ENCODE assay signal across 1 cellular context in the genomic region with DNA sequence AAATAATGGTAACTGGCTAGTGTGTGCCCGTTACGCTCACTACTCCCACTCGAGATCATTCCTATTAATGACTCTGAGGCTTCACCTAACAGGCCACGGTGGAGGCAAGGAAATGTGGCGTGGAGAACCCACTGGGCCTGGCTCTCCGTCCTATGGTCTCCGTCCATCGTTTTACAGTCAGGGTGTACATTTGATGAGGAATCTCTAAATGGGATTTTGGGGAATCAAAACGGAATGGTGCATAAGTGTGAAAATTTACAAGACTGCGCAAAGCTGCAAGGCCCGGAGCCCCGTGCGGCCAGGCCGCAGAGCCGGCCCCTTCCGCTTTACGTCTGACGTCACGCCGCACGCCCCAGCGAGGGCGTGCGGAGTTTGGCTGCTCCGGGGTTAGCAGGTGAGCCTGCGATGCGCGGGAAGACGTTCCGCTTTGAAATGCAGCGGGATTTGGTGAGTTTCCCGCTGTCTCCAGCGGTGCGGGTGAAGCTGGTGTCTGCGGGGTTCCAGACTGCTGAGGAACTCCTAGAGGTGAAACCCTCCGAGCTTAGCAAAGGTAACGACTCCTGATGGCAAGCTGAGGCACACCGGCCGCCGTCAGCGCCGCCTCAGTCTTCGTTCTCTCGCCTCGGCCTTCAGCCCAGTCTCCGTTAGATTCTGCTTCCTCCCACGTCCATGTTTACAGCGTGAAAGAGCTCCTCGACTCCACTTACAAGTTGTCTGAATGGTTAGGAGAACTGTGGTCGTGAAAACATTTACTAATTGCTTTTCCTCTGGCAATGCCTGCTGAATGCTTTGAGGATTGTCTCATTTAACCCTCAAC.
A peak's percentile ranks its signal among the peaks of the same experiment; 100 is the strongest.
TF ChIP-seq lines count a peak whose summit lies in the region.

A gene (plus strand): TSS at position 364 of the 817 bp plus-strand sequence. CDS start 42 bp downstream, at position 406.

TF ChIP-seq in HepG2, 621 proteins besides CTCF, POLR2A, EP300 and RAD21 (continued from another document and continues in another):
- TF ChIP-seq, protein P1, sequence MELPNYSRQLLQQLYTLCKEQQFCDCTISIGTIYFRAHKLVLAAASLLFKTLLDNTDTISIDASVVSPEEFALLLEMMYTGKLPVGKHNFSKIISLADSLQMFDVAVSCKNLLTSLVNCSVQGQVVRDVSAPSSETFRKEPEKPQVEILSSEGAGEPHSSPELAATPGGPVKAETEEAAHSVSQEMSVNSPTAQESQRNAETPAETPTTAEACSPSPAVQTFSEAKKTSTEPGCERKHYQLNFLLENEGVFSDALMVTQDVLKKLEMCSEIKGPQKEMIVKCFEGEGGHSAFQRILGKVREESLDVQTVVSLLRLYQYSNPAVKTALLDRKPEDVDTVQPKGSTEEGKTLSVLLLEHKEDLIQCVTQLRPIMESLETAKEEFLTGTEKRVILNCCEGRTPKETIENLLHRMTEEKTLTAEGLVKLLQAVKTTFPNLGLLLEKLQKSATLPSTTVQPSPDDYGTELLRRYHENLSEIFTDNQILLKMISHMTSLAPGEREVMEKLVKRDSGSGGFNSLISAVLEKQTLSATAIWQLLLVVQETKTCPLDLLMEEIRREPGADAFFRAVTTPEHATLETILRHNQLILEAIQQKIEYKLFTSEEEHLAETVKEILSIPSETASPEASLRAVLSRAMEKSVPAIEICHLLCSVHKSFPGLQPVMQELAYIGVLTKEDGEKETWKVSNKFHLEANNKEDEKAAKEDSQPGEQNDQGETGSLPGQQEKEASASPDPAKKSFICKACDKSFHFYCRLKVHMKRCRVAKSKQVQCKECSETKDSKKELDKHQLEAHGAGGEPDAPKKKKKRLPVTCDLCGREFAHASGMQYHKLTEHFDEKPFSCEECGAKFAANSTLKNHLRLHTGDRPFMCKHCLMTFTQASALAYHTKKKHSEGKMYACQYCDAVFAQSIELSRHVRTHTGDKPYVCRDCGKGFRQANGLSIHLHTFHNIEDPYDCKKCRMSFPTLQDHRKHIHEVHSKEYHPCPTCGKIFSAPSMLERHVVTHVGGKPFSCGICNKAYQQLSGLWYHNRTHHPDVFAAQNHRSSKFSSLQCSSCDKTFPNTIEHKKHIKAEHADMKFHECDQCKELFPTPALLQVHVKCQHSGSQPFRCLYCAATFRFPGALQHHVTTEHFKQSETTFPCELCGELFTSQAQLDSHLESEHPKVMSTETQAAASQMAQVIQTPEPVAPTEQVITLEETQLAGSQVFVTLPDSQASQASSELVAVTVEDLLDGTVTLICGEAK (IDR thresholded peaks at IDR 0.05): no peak
- TF ChIP-seq, protein P1 (CRISPR knock-in tag; IDR thresholded peaks at IDR 0.05): peak; percentile 92
- TF ChIP-seq BCL6 (CRISPR knock-in tag; IDR thresholded peaks at IDR 0.05): peak; percentile 46; the same call in 1 of the 2 replicates
- TF ChIP-seq RFX1 (IDR thresholded peaks at IDR 0.05): no peak
- TF ChIP-seq FIP1L1 (IDR thresholded peaks at IDR 0.05; ENCODE audit: borderline replicate concordance, insufficient read depth, low read depth, low read length): no peak; the same call in 1 of the 2 replicates
- peak; percentile 43 for TF ChIP-seq AGO2 (optimal IDR thresholded peaks at IDR 0.05; ENCODE audit: low read depth, low read length)
- TF ChIP-seq JUN (CRISPR knock-in tag; IDR thresholded peaks at IDR 0.05): peak; percentile 71; the same call in 1 of the 2 replicates
- TF ChIP-seq MAFF (IDR thresholded peaks at IDR 0.05; ENCODE audit: low read depth, low read length): no peak
- peak; percentile 94 for TF ChIP-seq YEATS4 (CRISPR knock-in tag; IDR thresholded peaks at IDR 0.05; ENCODE audit: borderline replicate concordance)
- TF ChIP-seq, protein P2, sequence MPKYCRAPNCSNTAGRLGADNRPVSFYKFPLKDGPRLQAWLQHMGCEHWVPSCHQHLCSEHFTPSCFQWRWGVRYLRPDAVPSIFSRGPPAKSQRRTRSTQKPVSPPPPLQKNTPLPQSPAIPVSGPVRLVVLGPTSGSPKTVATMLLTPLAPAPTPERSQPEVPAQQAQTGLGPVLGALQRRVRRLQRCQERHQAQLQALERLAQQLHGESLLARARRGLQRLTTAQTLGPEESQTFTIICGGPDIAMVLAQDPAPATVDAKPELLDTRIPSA (CRISPR knock-in tag; IDR thresholded peaks at IDR 0.05; ENCODE audit: borderline replicate concordance): 0 out of 2 replicates have a peak, but pooled peaks have one; percentile 23
- TF ChIP-seq ZNF605 (CRISPR knock-in tag; IDR thresholded peaks at IDR 0.05): peak; percentile 99
- TF ChIP-seq NCOA5 (CRISPR knock-in tag; IDR thresholded peaks at IDR 0.05): no peak
- peak; percentile 96 for TF ChIP-seq AHR (CRISPR knock-in tag; IDR thresholded peaks at IDR 0.05)
- no peak; the same call in 1 of the 2 replicates for TF ChIP-seq JDP2 (CRISPR knock-in tag; IDR thresholded peaks at IDR 0.05; ENCODE audit: borderline replicate concordance)
- TF ChIP-seq ZNF235 (CRISPR knock-in tag; IDR thresholded peaks at IDR 0.05; ENCODE audit: borderline replicate concordance): peak; percentile 82; the same call in 1 of the 2 replicates
- peak; percentile 95 for TF ChIP-seq ZNF598 (CRISPR knock-in tag; IDR thresholded peaks at IDR 0.05; ENCODE audit: borderline replicate concordance)
- no peak; the same call in 1 of the 2 replicates for TF ChIP-seq HNF4A (CRISPR knock-in tag; IDR thresholded peaks at IDR 0.05)
- TF ChIP-seq ATAD3A (CRISPR knock-in tag; IDR thresholded peaks at IDR 0.05): no peak
- TF ChIP-seq KLF16 (CRISPR knock-in tag; IDR thresholded peaks at IDR 0.05): peak; percentile 85 to 93; a peak in 3 of 4 replicates
- TF ChIP-seq FOSL2 (CRISPR knock-in tag; IDR thresholded peaks at IDR 0.05): peak; percentile 16; the same call in 1 of the 2 replicates
- TF ChIP-seq ZNF792 (CRISPR knock-in tag; IDR thresholded peaks at IDR 0.05): peak; percentile 94
- TF ChIP-seq ZFP36 (IDR thresholded peaks at IDR 0.05; ENCODE audit: borderline replicate concordance, low read depth, low read length, partially characterized antibody): no peak
- peak; percentile 56 for TF ChIP-seq GABPA (IDR thresholded peaks at IDR 0.05; ENCODE audit: low read depth, low read length)
- TF ChIP-seq GABPA (CRISPR knock-in tag; IDR thresholded peaks at IDR 0.05; ENCODE audit: low read depth): peak; percentile 91
- TF ChIP-seq, protein P3, sequence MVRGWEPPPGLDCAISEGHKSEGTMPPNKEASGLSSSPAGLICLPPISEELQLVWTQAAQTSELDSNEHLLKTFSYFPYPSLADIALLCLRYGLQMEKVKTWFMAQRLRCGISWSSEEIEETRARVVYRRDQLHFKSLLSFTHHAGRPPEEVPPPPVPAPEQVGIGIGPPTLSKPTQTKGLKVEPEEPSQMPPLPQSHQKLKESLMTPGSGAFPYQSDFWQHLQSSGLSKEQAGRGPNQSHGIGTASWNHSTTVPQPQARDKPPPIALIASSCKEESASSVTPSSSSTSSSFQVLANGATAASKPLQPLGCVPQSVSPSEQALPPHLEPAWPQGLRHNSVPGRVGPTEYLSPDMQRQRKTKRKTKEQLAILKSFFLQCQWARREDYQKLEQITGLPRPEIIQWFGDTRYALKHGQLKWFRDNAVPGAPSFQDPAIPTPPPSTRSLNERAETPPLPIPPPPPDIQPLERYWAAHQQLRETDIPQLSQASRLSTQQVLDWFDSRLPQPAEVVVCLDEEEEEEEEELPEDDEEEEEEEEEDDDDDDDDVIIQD (CRISPR knock-in tag; IDR thresholded peaks at IDR 0.05; ENCODE audit: low read depth): peak; percentile 55
- TF ChIP-seq ZNF263 (CRISPR knock-in tag; IDR thresholded peaks at IDR 0.05): no peak; the same call in 1 of the 2 replicates
- TF ChIP-seq ZNF282 (IDR thresholded peaks at IDR 0.05; ENCODE audit: partially characterized antibody): no peak
- TF ChIP-seq ZNF772 (CRISPR knock-in tag; IDR thresholded peaks at IDR 0.05): peak; percentile 93
- no peak for TF ChIP-seq ZNF382 (CRISPR knock-in tag; IDR thresholded peaks at IDR 0.05; ENCODE audit: borderline replicate concordance)
- peak; percentile 81; the same call in 1 of the 2 replicates for TF ChIP-seq RXRA (CRISPR knock-in tag; IDR thresholded peaks at IDR 0.05)
- no peak for TF ChIP-seq ZNF570 (CRISPR knock-in tag; IDR thresholded peaks at IDR 0.05; ENCODE audit: borderline replicate concordance)
- peak; percentile 68; the same call in 1 of the 2 replicates for TF ChIP-seq ELF3 (CRISPR knock-in tag; IDR thresholded peaks at IDR 0.05)
- peak; percentile 62; the same call in 1 of the 2 replicates for TF ChIP-seq NFYC (CRISPR knock-in tag; IDR thresholded peaks at IDR 0.05)
- no peak for TF ChIP-seq PHB2 (IDR thresholded peaks at IDR 0.05; ENCODE audit: partially characterized antibody)
- TF ChIP-seq, protein P4, sequence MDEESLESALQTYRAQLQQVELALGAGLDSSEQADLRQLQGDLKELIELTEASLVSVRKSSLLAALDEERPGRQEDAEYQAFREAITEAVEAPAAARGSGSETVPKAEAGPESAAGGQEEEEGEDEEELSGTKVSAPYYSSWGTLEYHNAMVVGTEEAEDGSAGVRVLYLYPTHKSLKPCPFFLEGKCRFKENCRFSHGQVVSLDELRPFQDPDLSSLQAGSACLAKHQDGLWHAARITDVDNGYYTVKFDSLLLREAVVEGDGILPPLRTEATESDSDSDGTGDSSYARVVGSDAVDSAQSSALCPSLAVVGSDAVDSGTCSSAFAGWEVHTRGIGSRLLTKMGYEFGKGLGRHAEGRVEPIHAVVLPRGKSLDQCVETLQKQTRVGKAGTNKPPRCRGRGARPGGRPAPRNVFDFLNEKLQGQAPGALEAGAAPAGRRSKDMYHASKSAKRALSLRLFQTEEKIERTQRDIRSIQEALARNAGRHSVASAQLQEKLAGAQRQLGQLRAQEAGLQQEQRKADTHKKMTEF (CRISPR knock-in tag; IDR thresholded peaks at IDR 0.05): peak; percentile 98
- TF ChIP-seq ADNP (CRISPR knock-in tag; IDR thresholded peaks at IDR 0.05): no peak
- TF ChIP-seq SMARCE1 (IDR thresholded peaks at IDR 0.05; ENCODE audit: borderline replicate concordance): no peak
- TF ChIP-seq, protein P5, sequence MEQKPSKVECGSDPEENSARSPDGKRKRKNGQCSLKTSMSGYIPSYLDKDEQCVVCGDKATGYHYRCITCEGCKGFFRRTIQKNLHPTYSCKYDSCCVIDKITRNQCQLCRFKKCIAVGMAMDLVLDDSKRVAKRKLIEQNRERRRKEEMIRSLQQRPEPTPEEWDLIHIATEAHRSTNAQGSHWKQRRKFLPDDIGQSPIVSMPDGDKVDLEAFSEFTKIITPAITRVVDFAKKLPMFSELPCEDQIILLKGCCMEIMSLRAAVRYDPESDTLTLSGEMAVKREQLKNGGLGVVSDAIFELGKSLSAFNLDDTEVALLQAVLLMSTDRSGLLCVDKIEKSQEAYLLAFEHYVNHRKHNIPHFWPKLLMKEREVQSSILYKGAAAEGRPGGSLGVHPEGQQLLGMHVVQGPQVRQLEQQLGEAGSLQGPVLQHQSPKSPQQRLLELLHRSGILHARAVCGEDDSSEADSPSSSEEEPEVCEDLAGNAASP (CRISPR knock-in tag; IDR thresholded peaks at IDR 0.05; ENCODE audit: borderline replicate concordance): peak; percentile 74
- TF ChIP-seq CHD4 (IDR thresholded peaks at IDR 0.05; ENCODE audit: borderline replicate concordance, low read length): no peak; the same call in 1 of the 2 replicates
- TF ChIP-seq HDAC6 (IDR thresholded peaks at IDR 0.05; ENCODE audit: low read depth, low read length): no peak
- no peak for TF ChIP-seq ONECUT2 (CRISPR knock-in tag; IDR thresholded peaks at IDR 0.05)
- TF ChIP-seq KDM1A (CRISPR knock-in tag; IDR thresholded peaks at IDR 0.05): no peak
- 0 out of 2 replicates have a peak, but pooled peaks have one; percentile 42 for TF ChIP-seq ZFP1 (CRISPR knock-in tag; IDR thresholded peaks at IDR 0.05)
- TF ChIP-seq, protein P6, sequence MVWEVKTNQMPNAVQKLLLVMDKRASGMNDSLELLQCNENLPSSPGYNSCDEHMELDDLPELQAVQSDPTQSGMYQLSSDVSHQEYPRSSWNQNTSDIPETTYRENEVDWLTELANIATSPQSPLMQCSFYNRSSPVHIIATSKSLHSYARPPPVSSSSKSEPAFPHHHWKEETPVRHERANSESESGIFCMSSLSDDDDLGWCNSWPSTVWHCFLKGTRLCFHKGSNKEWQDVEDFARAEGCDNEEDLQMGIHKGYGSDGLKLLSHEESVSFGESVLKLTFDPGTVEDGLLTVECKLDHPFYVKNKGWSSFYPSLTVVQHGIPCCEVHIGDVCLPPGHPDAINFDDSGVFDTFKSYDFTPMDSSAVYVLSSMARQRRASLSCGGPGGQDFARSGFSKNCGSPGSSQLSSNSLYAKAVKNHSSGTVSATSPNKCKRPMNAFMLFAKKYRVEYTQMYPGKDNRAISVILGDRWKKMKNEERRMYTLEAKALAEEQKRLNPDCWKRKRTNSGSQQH (CRISPR knock-in tag; IDR thresholded peaks at IDR 0.05; ENCODE audit: low read depth): no peak; the same call in none of the 2 replicates
- TF ChIP-seq KAT7 (CRISPR knock-in tag; IDR thresholded peaks at IDR 0.05; ENCODE audit: borderline replicate concordance): peak; percentile 72; the same call in 1 of the 2 replicates
- no peak; the same call in 1 of the 2 replicates for TF ChIP-seq KDM3A (CRISPR knock-in tag; IDR thresholded peaks at IDR 0.05; ENCODE audit: low read depth)
- no peak for TF ChIP-seq HNRNPK (IDR thresholded peaks at IDR 0.05; ENCODE audit: low read depth, low read length, poor library complexity, severe bottlenecking)
- TF ChIP-seq, protein P7, sequence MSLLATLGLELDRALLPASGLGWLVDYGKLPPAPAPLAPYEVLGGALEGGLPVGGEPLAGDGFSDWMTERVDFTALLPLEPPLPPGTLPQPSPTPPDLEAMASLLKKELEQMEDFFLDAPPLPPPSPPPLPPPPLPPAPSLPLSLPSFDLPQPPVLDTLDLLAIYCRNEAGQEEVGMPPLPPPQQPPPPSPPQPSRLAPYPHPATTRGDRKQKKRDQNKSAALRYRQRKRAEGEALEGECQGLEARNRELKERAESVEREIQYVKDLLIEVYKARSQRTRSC (CRISPR knock-in tag; IDR thresholded peaks at IDR 0.05; ENCODE audit: low read depth): 0 out of 2 replicates have a peak, but pooled peaks have one; percentile 84
